ENCODE assay signal across 13 cellular contexts in the genomic region with DNA sequence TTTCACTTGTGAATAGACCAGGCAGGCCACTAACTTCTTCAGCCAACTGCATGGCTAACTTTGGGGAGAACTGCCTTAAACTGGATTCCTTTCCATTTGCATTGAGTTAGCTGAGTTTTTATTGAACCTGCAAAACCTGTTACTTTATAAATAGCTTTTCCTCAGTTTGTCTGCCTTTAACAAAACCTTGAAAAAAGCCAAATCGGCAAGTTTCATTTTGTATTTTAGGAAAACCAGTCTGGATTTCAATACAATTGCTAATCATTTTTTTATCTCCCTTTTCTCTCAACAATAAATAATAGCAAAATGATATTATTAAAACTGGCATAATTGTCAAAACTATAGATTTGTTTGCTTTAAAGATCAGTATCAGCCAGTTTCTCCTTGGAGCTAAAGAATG.
A peak's percentile ranks its signal among the peaks of the same experiment; 100 is the strongest.
DNase-seq lines count a peak whose midpoint lies in the region; ATAC-seq and TF ChIP-seq lines count a peak whose summit lies in the region.
"Had no signal": no experiment of that assay in that cellular context is flagged by ENCODE, and none has a peak within 500 bp of the region (broad histone marks: within the 10 kb centered on the region; RNA-seq: fewer than 3 reads in every experiment).

No MANE protein-coding gene starts in this region.

- H3K27ac Mint-ChIP-seq in T-cell (peak overlapping the region; percentile 0 to 64), endothelial cell (ENCODE audit: unreplicated experiment) (no peak overlapping the region)
- H3K27ac Mint-ChIP-seq: IgD-negative memory B cell had no signal

- intact Hi-C loops in thyroid gland (cut with DNase I), result no loop called here

- DNase-seq in DMS53 (lab: John Stamatoyannopoulos, UW) (peak; percentile 6), DMS53 treated with DMSO at 0.1 percent for 48 hours (lab: John Stamatoyannopoulos, UW; ENCODE audit: unreplicated experiment) (no peak), T-cell (no peak), thyroid gland (peak; percentile 18 to 36), endothelial cell (ENCODE audit: low spot score) (no peak)
- DNase-seq in activated effector memory CD4-positive, alpha-beta T cell treated with Interleukin-2 at 50 U/mL for 16 hours, result no peak
- DNase-seq: AML-193, DMS79 had no signal

- TF ChIP-seq POLR2A in thyroid gland (IDR thresholded peaks at IDR 0.05), result no peak

- peaks cover 19% of the 10 kb centered on the region for H3K4me1 ChIP-seq in KMS-11 (ENCODE audit: low read depth, poor library complexity, severe bottlenecking)
- peaks cover 0 to 11% of the 10 kb centered on the region in 2 donors for H3K4me1 ChIP-seq in thyroid gland
- H3K4me1 ChIP-seq: HAP-1 had no signal

- H3K36me3 ChIP-seq in KMS-11 (ENCODE audit: insufficient read depth) (no peaks in the 10 kb centered on the region), thyroid gland (no peaks in the 10 kb centered on the region)
- H3K36me3 ChIP-seq: BLaER1, HAP-1 had no signal

- no peak for ATAC-seq in T-cell (replicated peaks in 1 of 4)

- H3K36me3 Mint-ChIP-seq in T-cell (peaks cover 17% of the 10 kb centered on the region), endothelial cell (ENCODE audit: low read depth, unreplicated experiment) (peaks cover 10% of the 10 kb centered on the region)
- H3K36me3 Mint-ChIP-seq: IgD-negative memory B cell had no signal

- no peak overlapping the region for H3K9ac ChIP-seq in KMS-11
- H3K9ac ChIP-seq: BLaER1 had no signal

- no peaks in the 10 kb centered on the region for H4K20me1 ChIP-seq in KMS-11 (ENCODE audit: insufficient read depth)
- H4K20me1 ChIP-seq: BLaER1 had no signal

- H3K27ac ChIP-seq in KMS-11 (peak overlapping the region; percentile 32; the same call in 1 of the 2 replicates), thyroid gland (peak overlapping the region; percentile 11 to 44 (median 34))
- H3K27ac ChIP-seq: 22Rv1 had no signal

- no peak overlapping the region for H3K4me3 ChIP-seq in KMS-11 (IDR thresholded peaks at IDR 0.05; ENCODE audit: insufficient read depth, low read depth, low read length)
- H3K4me3 ChIP-seq in thyroid gland (replicated peaks in 1 of 3), result no peak overlapping the region
- H3K4me3 ChIP-seq: BLaER1, HAP-1 had no signal

- H3K79me2 ChIP-seq in KMS-11 (ENCODE audit: insufficient read depth, low read depth), result no peaks in the 10 kb centered on the region

- no peaks in the 10 kb centered on the region for H3K9me3 ChIP-seq in thyroid gland
- H3K9me3 ChIP-seq: BLaER1, HAP-1 had no signal

- H3K4me3 Mint-ChIP-seq in T-cell (no peak overlapping the region), endothelial cell (ENCODE audit: unreplicated experiment) (no peak overlapping the region)
- H3K4me3 Mint-ChIP-seq: IgD-negative memory B cell had no signal

- POLR2A ChIA-PET in T-cell (lab: Charles Lee), result interaction anchor here (0.6 to 0.7 kb wide), 2 partner anchors 121 to 293 kb away, joined by 6 to 7 read pairs; no protein-coding TSS in a partner anchor

- CTCF ChIA-PET in T-cell (lab: Charles Lee), result interaction anchor here in 1 of 2 donors (0.6 kb wide), 1 partner anchor 1053 kb away, joined by 3 read pairs; no protein-coding TSS in a partner anchor

- 49 to 60% methylated on average over 1 of the region's 1 CpG for WGBS in thyroid gland, 2 donors

- TF ChIP-seq CTCF in KMS-11 (conservative IDR thresholded peaks at IDR 0.05; ENCODE audit: low read depth, low read length) (no peak), thyroid gland (IDR thresholded peaks at IDR 0.05) (no peak), endothelial cell (IDR thresholded peaks at IDR 0.05; ENCODE audit: unreplicated experiment) (no peak)

- H2AFZ ChIP-seq in KMS-11 (ENCODE audit: low read depth), result no peak overlapping the region

- H3K9me3 Mint-ChIP-seq in T-cell, result no peaks in the 10 kb centered on the region
- H3K9me3 Mint-ChIP-seq in endothelial cell (ENCODE audit: unreplicated experiment), result no peaks in the 10 kb centered on the region
- H3K9me3 Mint-ChIP-seq: IgD-negative memory B cell had no signal

- H3K4me1 Mint-ChIP-seq in T-cell (peaks cover 13 to 19% (median 14%) of the 10 kb centered on the region in 3 donors), endothelial cell (ENCODE audit: unreplicated experiment) (peaks cover 7% of the 10 kb centered on the region)

- H3K4me2 ChIP-seq in KMS-11, result peak overlapping the region; percentile 63

- H3K27me3 ChIP-seq in KMS-11 (ENCODE audit: insufficient read depth, low read depth) (no peaks in the 10 kb centered on the region), thyroid gland (no peaks in the 10 kb centered on the region)
- H3K27me3 ChIP-seq: BLaER1 had no signal

- no peaks in the 10 kb centered on the region for H3K27me3 Mint-ChIP-seq in T-cell
- peaks cover 2% of the 10 kb centered on the region for H3K27me3 Mint-ChIP-seq in endothelial cell (ENCODE audit: unreplicated experiment)
- H3K27me3 Mint-ChIP-seq: IgD-negative memory B cell had no signal

Comparison
In these comparisons a context has a peak if more than half of its experiments do, and no peak if none do; other contexts are left out.
1. DNase-seq: peak in DMS53 (single experiment) and thyroid gland (2 of 2); none in DMS53 treated with DMSO at 0.1 percent for 48 hours (single experiment), T-cell (0 of 34), endothelial cell (single experiment) and activated effector memory CD4-positive, alpha-beta T cell treated with Interleukin-2 at 50 U/mL for 16 hours (single experiment).